Comparison of ENCODE assay signal across 8 cellular contexts in the genomic region with DNA sequence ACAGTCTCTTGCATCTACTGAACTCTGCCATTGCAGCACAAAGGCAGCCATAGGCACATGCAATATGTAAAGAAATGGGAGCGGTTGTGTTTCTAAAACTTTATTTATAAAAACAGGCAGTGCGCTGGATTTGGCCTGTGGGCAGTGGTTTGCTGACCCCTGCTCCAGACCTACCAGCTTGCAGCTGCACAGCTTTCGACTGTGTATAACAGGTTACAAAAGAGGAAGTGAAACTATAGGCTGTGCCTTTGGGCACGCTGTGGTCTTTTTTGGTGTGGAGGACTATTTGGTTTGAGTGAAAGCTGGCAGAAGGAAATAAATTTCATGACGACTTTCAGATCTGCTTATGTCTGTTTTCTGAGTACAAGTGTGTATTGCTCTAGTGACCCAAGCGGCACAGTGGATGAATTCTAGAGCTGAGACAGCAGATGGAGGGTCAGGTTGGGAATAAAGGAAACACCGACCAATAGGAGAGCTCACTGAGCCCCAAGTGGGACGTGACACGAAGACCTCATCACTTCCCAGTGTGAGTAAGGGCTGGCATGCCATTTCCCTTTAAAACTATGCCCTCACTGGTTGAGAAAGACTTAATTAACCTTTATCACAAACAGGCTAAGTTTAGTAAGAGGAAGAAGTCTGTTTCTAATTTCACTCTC.
DNase-seq lines count a peak whose midpoint lies in the region; ATAC-seq lines count a peak whose summit lies in the region.

No MANE protein-coding gene starts in this region.

- H3K27me3 ChIP-seq in CD4-positive, CD25-positive, alpha-beta regulatory T cell (ENCODE audit: control insufficient read depth, insufficient read depth, low read length): no peaks in the 10 kb centered on the region

- H3K4me1 ChIP-seq in CD4-positive, CD25-positive, alpha-beta regulatory T cell (ENCODE audit: control insufficient read depth, insufficient read depth, low read length, poor library complexity, severe bottlenecking): peaks cover 6% of the 10 kb centered on the region

- peak overlapping the region; percentile 30 to 87 (median 68) for H3K4me3 Mint-ChIP-seq in CD4-positive, CD25-positive, alpha-beta regulatory T cell
- H3K4me3 Mint-ChIP-seq in T-helper 17 cell: peak overlapping the region; percentile 90
- peak overlapping the region; percentile 75 for H3K4me3 Mint-ChIP-seq in stimulated activated memory B cell treated with anti-CD40 and anti-IgM and Interleukin-4, amounts not matched to agents 10 μg/mL and 1 μg/mL and 100 μg/mL, for 72 hours

- H3K27ac Mint-ChIP-seq in CD4-positive, CD25-positive, alpha-beta regulatory T cell: peak overlapping the region in 2 of 3 donors; percentile 28 to 80
- peak overlapping the region; percentile 84 for H3K27ac Mint-ChIP-seq in T-helper 17 cell
- H3K27ac Mint-ChIP-seq in stimulated activated memory B cell treated with anti-CD40 and anti-IgM and Interleukin-4, amounts not matched to agents 10 μg/mL and 1 μg/mL and 100 μg/mL, for 72 hours: peak overlapping the region; percentile 93

- H3K27ac ChIP-seq in CD4-positive, CD25-positive, alpha-beta regulatory T cell (ENCODE audit: insufficient read depth, low read length, poor library complexity, severe bottlenecking): no peak overlapping the region

- no peaks in the 10 kb centered on the region for H3K27me3 Mint-ChIP-seq in CD4-positive, CD25-positive, alpha-beta regulatory T cell
- no peaks in the 10 kb centered on the region for H3K27me3 Mint-ChIP-seq in T-helper 17 cell
- H3K27me3 Mint-ChIP-seq in stimulated activated memory B cell treated with anti-CD40 and anti-IgM and Interleukin-4, amounts not matched to agents 10 μg/mL and 1 μg/mL and 100 μg/mL, for 72 hours: no peaks in the 10 kb centered on the region

- H3K4me3 ChIP-seq in CD4-positive, CD25-positive, alpha-beta regulatory T cell (ENCODE audit: low read depth, low read length): peak overlapping the region; percentile 81

- peak; percentile 62 to 68 for ATAC-seq in CD4-positive, CD25-positive, alpha-beta regulatory T cell (ENCODE audit: low read depth in 2 of 2)
- ATAC-seq in HG03108 (IDR thresholded peaks at IDR 0.05; ENCODE audit: unreplicated experiment) (peak; percentile 99), T-helper 17 cell (peak; percentile 69)
- ATAC-seq in stimulated activated memory B cell treated with anti-CD40 and anti-IgM and Interleukin-4, amounts not matched to agents 10 μg/mL and 1 μg/mL and 100 μg/mL, for 72 hours: peak; percentile 96

- H3K9me3 Mint-ChIP-seq in CD4-positive, CD25-positive, alpha-beta regulatory T cell: no peaks in the 10 kb centered on the region
- no peaks in the 10 kb centered on the region for H3K9me3 Mint-ChIP-seq in stimulated activated memory B cell treated with anti-CD40 and anti-IgM and Interleukin-4, amounts not matched to agents 10 μg/mL and 1 μg/mL and 100 μg/mL, for 72 hours

- peak in 1 of 3 donors; percentile 48 for DNase-seq in CD4-positive, CD25-positive, alpha-beta regulatory T cell
- DNase-seq in GM19238 (ENCODE audit: insufficient read length, low spot score) (peak; percentile 51), T-helper 17 cell (peak in 1 of 3 donors; percentile 5), germinal center (ENCODE audit: low spot score) (peak; percentile 72), T-helper 9 cell (no peak), OCI-M2 (lab: John Stamatoyannopoulos, UW; ENCODE audit: unreplicated experiment) (no peak)

- H3K36me3 ChIP-seq in CD4-positive, CD25-positive, alpha-beta regulatory T cell (ENCODE audit: control insufficient read depth, insufficient read depth, low read length): no peaks in the 10 kb centered on the region

- H3K4me1 Mint-ChIP-seq in CD4-positive, CD25-positive, alpha-beta regulatory T cell: peaks cover 5 to 36% (median 18%) of the 10 kb centered on the region in 4 donors
- H3K4me1 Mint-ChIP-seq in T-helper 17 cell: peaks cover 36% of the 10 kb centered on the region
- peaks cover 65% of the 10 kb centered on the region for H3K4me1 Mint-ChIP-seq in stimulated activated memory B cell treated with anti-CD40 and anti-IgM and Interleukin-4, amounts not matched to agents 10 μg/mL and 1 μg/mL and 100 μg/mL, for 72 hours

- peaks cover 3% of the 10 kb centered on the region for H3K36me3 Mint-ChIP-seq in CD4-positive, CD25-positive, alpha-beta regulatory T cell
- peaks cover 8% of the 10 kb centered on the region for H3K36me3 Mint-ChIP-seq in T-helper 17 cell (ENCODE audit: low read depth)
- H3K36me3 Mint-ChIP-seq in stimulated activated memory B cell treated with anti-CD40 and anti-IgM and Interleukin-4, amounts not matched to agents 10 μg/mL and 1 μg/mL and 100 μg/mL, for 72 hours: no peaks in the 10 kb centered on the region

- H3K9me3 ChIP-seq in CD4-positive, CD25-positive, alpha-beta regulatory T cell (ENCODE audit: control insufficient read depth in 2 of 2, low read length in 2 of 2): no peaks in the 10 kb centered on the region
- no peaks in the 10 kb centered on the region for H3K9me3 ChIP-seq in T-helper 17 cell (ENCODE audit: control insufficient read depth, low read length, poor library complexity, severe bottlenecking)

Comparison
In these comparisons a context has a peak if more than half of its experiments do, and no peak if none do; other contexts are left out.
1. DNase-seq: peak in GM19238 (single experiment) and germinal center (single experiment); none in T-helper 9 cell (single experiment) and OCI-M2 (single experiment).
2. Peak in every context shown above with its lines, with median percentiles within 50 percentile points of each other: ATAC-seq, H3K27ac Mint-ChIP-seq and H3K4me3 Mint-ChIP-seq.